In genomic region chr13:26221399-26221720, GRCh38 we compare ENCODE assay signal across 8 cellular contexts. TPM values are rescaled to one million over a fixed set of nuclear protein-coding genes. Genes with fewer than 3 reads are reported as not detected.
DNase-seq lines count a peak whose midpoint lies in the region; ATAC-seq lines count a peak whose summit lies in the region.

No MANE protein-coding gene starts in this region.

- no peaks in the 10 kb centered on the region for H3K27me3 Mint-ChIP-seq in activated T-helper 1 cell treated with anti-CD3 and anti-CD28 coated beads, Interleukin-12 subunit alpha, Interleukin-12 subunit beta, Interleukin-2, Interleukin-4 antibody, amounts not matched to agents 30 ng/mL and 10 ng/mL and 1 ng/mL, durations not matched to agents 14 hours and 24 hours and 36 hours (ENCODE audit: insufficient read depth)
- H3K27me3 Mint-ChIP-seq in stimulated activated naive B cell treated with anti-CD40 and anti-IgM and Interleukin-4, amounts not matched to agents 10 μg/mL and 1 μg/mL and 100 μg/mL, for 72 hours: no peaks in the 10 kb centered on the region

- H3K4me3 ChIP-seq in iPS-11a (ENCODE audit: low read depth, low read length): peak overlapping the region; percentile 91

- H3K36me3 Mint-ChIP-seq in activated T-helper 1 cell treated with anti-CD3 and anti-CD28 coated beads, Interleukin-12 subunit alpha, Interleukin-12 subunit beta, Interleukin-2, Interleukin-4 antibody, amounts not matched to agents 30 ng/mL and 10 ng/mL and 1 ng/mL, durations not matched to agents 14 hours and 24 hours and 36 hours (ENCODE audit: low read depth): peaks cover 24% of the 10 kb centered on the region
- peaks cover 5 to 21% of the 10 kb centered on the region in 2 donors for H3K36me3 Mint-ChIP-seq in stimulated activated naive B cell treated with anti-CD40 and anti-IgM and Interleukin-4, amounts not matched to agents 10 μg/mL and 1 μg/mL and 100 μg/mL, for 72 hours

- H3K27ac Mint-ChIP-seq in activated T-helper 1 cell treated with anti-CD3 and anti-CD28 coated beads, Interleukin-12 subunit alpha, Interleukin-12 subunit beta, Interleukin-2, Interleukin-4 antibody, amounts not matched to agents 30 ng/mL and 10 ng/mL and 1 ng/mL, durations not matched to agents 14 hours and 24 hours and 36 hours: peak overlapping the region; percentile 100
- peak overlapping the region; percentile 100 for H3K27ac Mint-ChIP-seq in stimulated activated naive B cell treated with anti-CD40 and anti-IgM and Interleukin-4, amounts not matched to agents 10 μg/mL and 1 μg/mL and 100 μg/mL, for 72 hours

- H3K9me3 Mint-ChIP-seq in activated T-helper 1 cell treated with anti-CD3 and anti-CD28 coated beads, Interleukin-12 subunit alpha, Interleukin-12 subunit beta, Interleukin-2, Interleukin-4 antibody, amounts not matched to agents 30 ng/mL and 10 ng/mL and 1 ng/mL, durations not matched to agents 14 hours and 24 hours and 36 hours: no peaks in the 10 kb centered on the region
- no peaks in the 10 kb centered on the region for H3K9me3 Mint-ChIP-seq in stimulated activated naive B cell treated with anti-CD40 and anti-IgM and Interleukin-4, amounts not matched to agents 10 μg/mL and 1 μg/mL and 100 μg/mL, for 72 hours

- H3K4me1 Mint-ChIP-seq in activated T-helper 1 cell treated with anti-CD3 and anti-CD28 coated beads, Interleukin-12 subunit alpha, Interleukin-12 subunit beta, Interleukin-2, Interleukin-4 antibody, amounts not matched to agents 30 ng/mL and 10 ng/mL and 1 ng/mL, durations not matched to agents 14 hours and 24 hours and 36 hours (ENCODE audit: low read depth): peaks cover 39% of the 10 kb centered on the region
- H3K4me1 Mint-ChIP-seq in stimulated activated naive B cell treated with anti-CD40 and anti-IgM and Interleukin-4, amounts not matched to agents 10 μg/mL and 1 μg/mL and 100 μg/mL, for 72 hours: peaks cover 13 to 20% of the 10 kb centered on the region in 2 donors

- peak; percentile 19 for ATAC-seq in HG03066 (IDR thresholded peaks at IDR 0.05; ENCODE audit: low read depth, unreplicated experiment)
- no peak for ATAC-seq in stimulated activated naive B cell treated with anti-CD40 and anti-IgM and Interleukin-4, amounts not matched to agents 10 μg/mL and 1 μg/mL and 100 μg/mL, for 72 hours (replicated peaks)

- intact Hi-C loops in activated T-helper 1 cell treated with anti-CD3 and anti-CD28 coated beads, Interleukin-12 subunit alpha, Interleukin-12 subunit beta, Interleukin-2, Interleukin-4 antibody, amounts not matched to agents 30 ng/mL and 10 ng/mL and 1 ng/mL, durations not matched to agents 14 hours and 24 hours and 36 hours (cut with micrococcal nuclease): loop anchor here (1.0 to 10.0 kb wide), 8 partner anchors 32 to 1913 kb away; partner anchors contain the start of genes LNX2, MTIF3, NUP58 and PAN3

- DNase-seq in NCI-H2227 treated with DMSO at 0.1 percent for 48 hours (lab: John Stamatoyannopoulos, UW) (peak; percentile 45), NCI-H2227 (lab: John Stamatoyannopoulos, UW; ENCODE audit: unreplicated experiment) (no peak), GF-D8 (lab: John Stamatoyannopoulos, UW) (no peak), NCI-H1694 treated with DMSO at 0.1 percent for 48 hours (lab: John Stamatoyannopoulos, UW) (no peak)
- no peak for DNase-seq in activated T-helper 1 cell treated with anti-CD3 and anti-CD28 coated beads, Interleukin-12 subunit alpha, Interleukin-12 subunit beta, Interleukin-2, Interleukin-4 antibody, amounts not matched to agents 30 ng/mL and 10 ng/mL and 1 ng/mL, durations not matched to agents 14 hours and 24 hours and 36 hours (ENCODE audit: low spot score)
- DNase-seq in stimulated activated naive B cell treated with anti-CD40 and anti-IgM and Interleukin-4, amounts not matched to agents 10 μg/mL and 1 μg/mL and 100 μg/mL, for 72 hours: no peak

- peak overlapping the region; percentile 99 for H3K4me3 Mint-ChIP-seq in activated T-helper 1 cell treated with anti-CD3 and anti-CD28 coated beads, Interleukin-12 subunit alpha, Interleukin-12 subunit beta, Interleukin-2, Interleukin-4 antibody, amounts not matched to agents 30 ng/mL and 10 ng/mL and 1 ng/mL, durations not matched to agents 14 hours and 24 hours and 36 hours
- peak overlapping the region; percentile 95 to 100 for H3K4me3 Mint-ChIP-seq in stimulated activated naive B cell treated with anti-CD40 and anti-IgM and Interleukin-4, amounts not matched to agents 10 μg/mL and 1 μg/mL and 100 μg/mL, for 72 hours

RNA-seq across cellular contexts. Expression of gene RNF6, which starts 0.8 kb away (rescaled TPM):
- total RNA-seq in activated T-helper 1 cell treated with anti-CD3 and anti-CD28 coated beads, Interleukin-12 subunit alpha, Interleukin-12 subunit beta, Interleukin-2, Interleukin-4 antibody, amounts not matched to agents 30 ng/mL and 10 ng/mL and 1 ng/mL, durations not matched to agents 14 hours and 24 hours and 36 hours: 53.2 and 54.9 TPM in 2 replicates

RNA-seq across cellular contexts. Expression of gene CDK8, which starts 32.6 kb away (rescaled TPM):
- total RNA-seq in activated T-helper 1 cell treated with anti-CD3 and anti-CD28 coated beads, Interleukin-12 subunit alpha, Interleukin-12 subunit beta, Interleukin-2, Interleukin-4 antibody, amounts not matched to agents 30 ng/mL and 10 ng/mL and 1 ng/mL, durations not matched to agents 14 hours and 24 hours and 36 hours: 18.4 and 18.9 TPM in 2 replicates
